In genomic region chr2:105437708-105438103, GRCh38 we compare ENCODE assay signal across 15 cellular contexts. TPM values are rescaled to one million over a fixed set of nuclear protein-coding genes. Genes with fewer than 3 reads are reported as not detected.
DNase-seq lines count a peak whose midpoint lies in the region; ATAC-seq, FAIRE-seq and TF ChIP-seq lines count a peak whose summit lies in the region.
"Had no signal": no experiment of that assay in that cellular context is flagged by ENCODE, and none has a peak within 500 bp of the region (broad histone marks: within the 10 kb centered on the region; RNA-seq: fewer than 3 reads in every experiment).

No MANE protein-coding gene starts in this region.

- H3K4me3 ChIP-seq in K562 (no peak overlapping the region), mucosa of descending colon (no peak overlapping the region)
- H3K4me3 ChIP-seq: pancreas had no signal

- TF ChIP-seq EP300 in K562 (IDR thresholded peaks at IDR 0.05; ENCODE audit: low read length) = no peak

- H3K9me3 Mint-ChIP-seq in HFFc6 = no peaks in the 10 kb centered on the region
- no peaks in the 10 kb centered on the region for H3K9me3 Mint-ChIP-seq in activated T-cell treated with anti-CD3 and anti-CD28 coated beads, Interleukin-2, amount 50 U/mL, for 4 hours
- H3K9me3 Mint-ChIP-seq: activated CD4-positive, alpha-beta memory T cell treated with anti-CD3 and anti-CD28 coated beads for 36 hours; activated naive CD8-positive, alpha-beta T cell treated with anti-CD3 and anti-CD28 coated beads for 36 hours; CD4-positive, alpha-beta T cell; endodermal cell had no signal

- H3K27ac Mint-ChIP-seq in HFFc6 = peak overlapping the region; percentile 40; the same call in 1 of the 2 replicates
- H3K27ac Mint-ChIP-seq: activated CD4-positive, alpha-beta memory T cell treated with anti-CD3 and anti-CD28 coated beads for 36 hours; activated naive CD8-positive, alpha-beta T cell treated with anti-CD3 and anti-CD28 coated beads for 36 hours; CD4-positive, alpha-beta T cell; endodermal cell had no signal

- no peaks in the 10 kb centered on the region for H3K36me3 Mint-ChIP-seq in HFFc6 (ENCODE audit: low read depth)
- H3K36me3 Mint-ChIP-seq in activated T-cell treated with anti-CD3 and anti-CD28 coated beads, Interleukin-2, amount 50 U/mL, for 4 hours (ENCODE audit: insufficient read depth) = no peaks in the 10 kb centered on the region
- H3K36me3 Mint-ChIP-seq: activated CD4-positive, alpha-beta memory T cell treated with anti-CD3 and anti-CD28 coated beads for 36 hours; activated naive CD8-positive, alpha-beta T cell treated with anti-CD3 and anti-CD28 coated beads for 36 hours had no signal

- H2AFZ ChIP-seq in K562 (ENCODE audit: low read depth, low read length) = peak overlapping the region; percentile 57

- peak overlapping the region; percentile 51; the same call in 1 of the 2 replicates for H3K4me2 ChIP-seq in K562 (ENCODE audit: insufficient read depth, low read length)

- TF ChIP-seq POLR2A in K562 (conservative IDR thresholded peaks at IDR 0.05) = no peak

- H3K9ac ChIP-seq in K562 (ENCODE audit: insufficient read depth in 1 of 2, low read depth in 2 of 2, low read length in 2 of 2) = peak overlapping the region in 1 of 2 experiments; percentile 86; a peak in 1 of 4 replicates

- FAIRE-seq in K562 (lab: Jason Lieb, UNC) = no peak
- FAIRE-seq: pancreas had no signal

- 24% methylated on average over 3 of the region's 3 CpGs for whole genome bisulfite sequencing in K562 (ENCODE audit: insufficient coverage, low coverage, missing lambda C conversion rate)

- no peaks in the 10 kb centered on the region for H3K9me1 ChIP-seq in K562 (ENCODE audit: control insufficient read depth, insufficient read depth, low read length)

- H3K9me3 ChIP-seq in K562 (replicated peaks; ENCODE audit: control insufficient read depth, insufficient read depth, low read depth, low read length) = no peaks in the 10 kb centered on the region
- no peaks in the 10 kb centered on the region for H3K9me3 ChIP-seq in mucosa of descending colon
- H3K9me3 ChIP-seq: pancreas had no signal

- no TSS peak for BruUV-seq in K562 (replicated peaks; lab: Mats Ljungman, UMichigan)

- TF ChIP-seq CTCF in HFFc6 (IDR thresholded peaks at IDR 0.05) (no peak), K562 (IDR thresholded peaks at IDR 0.05 in 2 of 3, conservative IDR thresholded peaks at IDR 0.05 in 1 of 3; ENCODE audit: insufficient read depth in 2 of 3, low read depth in 1 of 3, low read length in 3 of 3) (no peak), mucosa of descending colon (IDR thresholded peaks at IDR 0.05) (no peak)

- DNase-seq in AG08395 (ENCODE audit: low spot score) (peak; percentile 50), HFFc6 (peak; percentile 24), K562 (ENCODE audit: extremely low read depth in 1 of 4, low spot score in 3 of 4) (no peak), mucosa of descending colon (no peak), D341Med (ENCODE audit: low spot score) (no peak), SIG-M5 (lab: John Stamatoyannopoulos, UW) (no peak)
- no peak for DNase-seq in activated T-cell treated with anti-CD3 and anti-CD28 coated beads, Interleukin-2, amount 50 U/mL, for 4 hours
- DNase-seq in effector CD8-positive, alpha-beta T cell (lab: John Stamatoyannopoulos, UW) = no peak
- DNase-seq: activated CD4-positive, alpha-beta memory T cell treated with anti-CD3 and anti-CD28 coated beads for 36 hours; activated naive CD8-positive, alpha-beta T cell treated with anti-CD3 and anti-CD28 coated beads for 36 hours; CD4-positive, alpha-beta T cell; endodermal cell; NCI-H2081 treated with DMSO at 0.1 percent for 48 hours; trophoblast cell had no signal

- H3K4me3 Mint-ChIP-seq in HFFc6 = peak overlapping the region; percentile 71
- H3K4me3 Mint-ChIP-seq in activated T-cell treated with anti-CD3 and anti-CD28 coated beads, Interleukin-2, amount 50 U/mL, for 4 hours = no peak overlapping the region
- H3K4me3 Mint-ChIP-seq: activated CD4-positive, alpha-beta memory T cell treated with anti-CD3 and anti-CD28 coated beads for 36 hours; activated naive CD8-positive, alpha-beta T cell treated with anti-CD3 and anti-CD28 coated beads for 36 hours; CD4-positive, alpha-beta T cell; endodermal cell had no signal

- H3K27me3 ChIP-seq in K562 (ENCODE audit: control insufficient read depth in 2 of 2, insufficient read depth in 2 of 2, low read length in 2 of 2) = no peaks in the 10 kb centered on the region
- H3K27me3 ChIP-seq: pancreas had no signal

- H4K20me1 ChIP-seq in K562 (replicated peaks; ENCODE audit: control insufficient read depth, insufficient read depth, low read length) = no peaks in the 10 kb centered on the region

- H3K36me3 ChIP-seq in K562 (ENCODE audit: control insufficient read depth, insufficient read depth, low read length) = no peaks in the 10 kb centered on the region
- no peaks in the 10 kb centered on the region for H3K36me3 ChIP-seq in mucosa of descending colon (ENCODE audit: low read depth)
- H3K36me3 ChIP-seq: pancreas had no signal

- peaks cover 7% of the 10 kb centered on the region for H3K27me3 Mint-ChIP-seq in HFFc6 (ENCODE audit: insufficient read depth)
- H3K27me3 Mint-ChIP-seq in activated T-cell treated with anti-CD3 and anti-CD28 coated beads, Interleukin-2, amount 50 U/mL, for 4 hours (ENCODE audit: low read depth) = peaks cover 15% of the 10 kb centered on the region
- H3K27me3 Mint-ChIP-seq: CD4-positive, alpha-beta T cell had no signal

- peaks cover 8 to 15% of the 10 kb centered on the region in 2 experiments for H3K4me1 ChIP-seq in K562 (replicated peaks in 1 of 2; ENCODE audit: control insufficient read depth in 2 of 2, insufficient read depth in 2 of 2, low read length in 2 of 2)
- H3K4me1 ChIP-seq in mucosa of descending colon (ENCODE audit: low read depth) = peaks cover 9% of the 10 kb centered on the region

- no peaks in the 10 kb centered on the region for H3K79me2 ChIP-seq in K562 (ENCODE audit: control insufficient read depth, insufficient read depth, low read length)

- POLR2A ChIA-PET in K562 (lab: Yijun Ruan, JAX) = no interaction called here

- ATAC-seq in K562 (no peak), mucosa of descending colon (peak; percentile 31)
- ATAC-seq in activated T-cell treated with anti-CD3 and anti-CD28 coated beads, Interleukin-2, amount 50 U/mL, for 4 hours = no peak

- intact Hi-C loops in K562 (cut with micrococcal nuclease) (no loop called here), mucosa of descending colon (cut with DNase I, micrococcal nuclease) (no loop called here)

- in situ Hi-C loops in K562 (cut with MboI) = no loop called here

- CTCF ChIA-PET in K562 (lab: Yijun Ruan, JAX; ENCODE audit: low intra/inter-chr PET ratio) = no interaction called here

- no peak for TF ChIP-seq RAD21 in K562 (CRISPR knock-in tag; conservative IDR thresholded peaks at IDR 0.05 in 1 of 2, IDR thresholded peaks at IDR 0.05 in 1 of 2)

- peaks cover 26% of the 10 kb centered on the region for H3K4me1 Mint-ChIP-seq in HFFc6 (ENCODE audit: low read depth)
- no peaks in the 10 kb centered on the region for H3K4me1 Mint-ChIP-seq in activated T-cell treated with anti-CD3 and anti-CD28 coated beads, Interleukin-2, amount 50 U/mL, for 4 hours (ENCODE audit: low read depth)
- H3K4me1 Mint-ChIP-seq: activated naive CD8-positive, alpha-beta T cell treated with anti-CD3 and anti-CD28 coated beads for 36 hours; endodermal cell had no signal

- no peak overlapping the region for H3K27ac ChIP-seq in K562 (ENCODE audit: extremely low read depth, low read depth, low read length)
- H3K27ac ChIP-seq: pancreas had no signal

TF ChIP-seq in K562, 482 proteins besides CTCF, POLR2A, EP300 and RAD21 (continues in another document):
- TF ChIP-seq MEIS2 (IDR thresholded peaks at IDR 0.05; ENCODE audit: partially characterized antibody) = peak; percentile 16

RNA-seq across cellular contexts. Expression of gene FHL2, which starts 38.9 kb away (rescaled TPM):
- total RNA-seq in HFFc6 (2021; fragmentation: NEBNext Ultra II Directional; extraction: Animal tissue kit (Norgen Biotek cat#: 25700)) = 100 to 1,000 TPM; 211 to 281 (median 243) TPM
- 11.6 and 14.9 TPM in 2 replicates for total RNA-seq in K562 (2011; cell fraction: chromatin; rRNA removed; ENCODE audit: low replicate concordance)
- total RNA-seq in K562 (2011; cell fraction: nucleolus; rRNA removed) = 8.7 and 15.1 TPM in 2 replicates
- total RNA-seq in K562 (2011; cell fraction: nucleoplasm; rRNA removed) = 14.7 and 16.9 TPM in 2 replicates
- total RNA-seq in K562 (2014; rRNA removed) (24.9 and 30.4 TPM in 2 replicates), K562 (2014; rRNA removed; fragmentation: Illumina TruSeq; extraction: Trizol) (20.4 and 23.9 TPM in 2 replicates), K562 (2015; rRNA removed; fragmentation: Illumina TruSeq; extraction: Trizol) (13.9 and 14.4 TPM in 2 replicates), K562 (2021) (31.4 and 33.6 TPM in 2 replicates), mucosa of descending colon (100 to 1,000 TPM; 109 to 132 (median 113) TPM)
- polyA plus RNA-seq in K562 (2011; rRNA removed) (7.5 and 24.2 TPM in 2 replicates), K562 (2014; fragmentation: Illumina TruSeq; extraction: Trizol) (31.3 and 33.1 TPM in 2 replicates), K562 (2014; fragmentation: Nextera tagmentation; extraction: Ambion mirVana) (10 to 100 TPM; 13.7 to 16.6 TPM), K562 (2014; rRNA removed) (32.5 and 34.5 TPM in 2 replicates)
- polyA plus RNA-seq in K562 (2011; cell fraction: cytosol; rRNA removed) = 10.0 and 28.0 TPM in 2 replicates
- polyA plus RNA-seq in K562 (2011; cell fraction: nucleus; rRNA removed) = 3.5 and 10.2 TPM in 2 replicates
- 28.9 and 53.6 TPM in 2 replicates for polyA plus RNA-seq in K562 (2012)
- polyA minus RNA-seq in K562 (2011; rRNA and poly(A)+ RNA removed) = 9.1 and 18.7 TPM in 2 replicates
- polyA minus RNA-seq in K562 (2011; cell fraction: cytosol; rRNA and poly(A)+ RNA removed) = 5.1 and 5.5 TPM in 2 replicates
- polyA minus RNA-seq in K562 (2011; cell fraction: nucleus; rRNA and poly(A)+ RNA removed) = 1.9 and 10.8 TPM in 2 replicates
- 1 to 10 TPM; 2.6 to 3.5 (median 2.7) TPM for total RNA-seq in activated T-cell treated with anti-CD3 and anti-CD28 coated beads, Interleukin-2, amount 50 U/mL, for 4 hours

Comparison
In these comparisons a context has a peak if more than half of its experiments do, and no peak if none do; other contexts are left out.
1. DNase-seq: peak in AG08395 (single experiment) and HFFc6 (single experiment); none in K562 (0 of 4), mucosa of descending colon (0 of 3), D341Med (single experiment), activated T-cell treated with anti-CD3 and anti-CD28 coated beads, Interleukin-2, amount 50 U/mL, for 4 hours (single experiment), effector CD8-positive, alpha-beta T cell (single experiment) and SIG-M5 (single experiment).